In genomic region chr1:156599811-156600210, GRCh38 we compare ENCODE assay signal across 8 cellular contexts. TPM values are rescaled to one million over a fixed set of nuclear protein-coding genes. Genes with fewer than 3 reads are reported as not detected.
DNase-seq lines count a peak whose midpoint lies in the region; ATAC-seq and TF ChIP-seq lines count a peak whose summit lies in the region.

No MANE protein-coding gene starts in this region.

- no peaks in the 10 kb centered on the region for H3K9me3 Mint-ChIP-seq in immature natural killer cell

- ATAC-seq in HG02973 (IDR thresholded peaks at IDR 0.05; ENCODE audit: unreplicated experiment): peak; percentile 49
- no peak for ATAC-seq in HG02610 (IDR thresholded peaks at IDR 0.05; ENCODE audit: unreplicated experiment)
- no peak for ATAC-seq in GM18498 (IDR thresholded peaks at IDR 0.05; ENCODE audit: unreplicated experiment)
- ATAC-seq in GM19324 (IDR thresholded peaks at IDR 0.05; ENCODE audit: low FRiP score, unreplicated experiment): no peak

- H3K4me1 ChIP-seq in colonic mucosa: peaks cover 5% of the 10 kb centered on the region

- no peak overlapping the region for H3K9ac ChIP-seq in colonic mucosa (ENCODE audit: low read depth in 2 of 2, low read length in 2 of 2)

- no peak overlapping the region for H3K4me3 ChIP-seq in colonic mucosa

- peaks cover 0 to 3% (median 2%) of the 10 kb centered on the region in 3 donors for H3K27me3 Mint-ChIP-seq in immature natural killer cell (ENCODE audit: low read depth in 3 of 3)

- H3K27me3 ChIP-seq in colonic mucosa: no peaks in the 10 kb centered on the region

- H3K4me3 Mint-ChIP-seq in immature natural killer cell: peak overlapping the region in 3 of 5 donors; percentile 38 to 94 (median 90)

- peak; percentile 36 for DNase-seq in Caki2 (ENCODE audit: low read depth)
- DNase-seq in SKM-1 treated with dmso at 0.1 percent for 144 hours (lab: John Stamatoyannopoulos, UW; ENCODE audit: unreplicated experiment): peak; percentile 86
- no peak for DNase-seq in immature natural killer cell
- DNase-seq in colonic mucosa: no peak

- no peak for TF ChIP-seq CTCF in colonic mucosa (IDR thresholded peaks at IDR 0.05)

- peak overlapping the region in 4 of 6 donors; percentile 40 to 96 (median 56) for H3K27ac Mint-ChIP-seq in immature natural killer cell

- intact Hi-C loops in colonic mucosa (cut with DNase I): loop anchor here (5.0 kb wide), 1 partner anchor 148 kb away; no protein-coding TSS in a partner anchor

- no peaks in the 10 kb centered on the region for H3K9me3 ChIP-seq in colonic mucosa

- H3K36me3 ChIP-seq in colonic mucosa: no peaks in the 10 kb centered on the region

- no peak overlapping the region for H3K27ac ChIP-seq in colonic mucosa

- in situ Hi-C loops in Caki2 (cut with HindIII; ENCODE audit: low pct_unique_long_range_greater_than_20kb, low sequenced_read_pairs): no loop called here

- H3K4me1 Mint-ChIP-seq in immature natural killer cell: peaks cover 27 to 30% of the 10 kb centered on the region in 2 donors

- peaks cover 8 to 17% (median 9%) of the 10 kb centered on the region in 3 donors for H3K36me3 Mint-ChIP-seq in immature natural killer cell

RNA-seq across cellular contexts. Expression of gene GPATCH4, which starts 1.5 kb away (rescaled TPM):
- 8.8 and 33.6 TPM in 2 replicates for total RNA-seq in Caki2 (2014; rRNA removed; shearing (Covaris generic); ENCODE audit: low replicate concordance)
- 10 to 100 TPM in 2 of 3 donors, 1 to 10 TPM in 1; 7.7 to 42.2 (median 15.9) TPM for polyA plus RNA-seq in immature natural killer cell
- total RNA-seq in colonic mucosa: 10 to 100 TPM; 12.3 to 31.3 TPM

RNA-seq across cellular contexts. Expression of gene NAXE, which starts 8.2 kb away (rescaled TPM):
- 142 and 150 TPM in 2 replicates for total RNA-seq in Caki2 (2014; rRNA removed; shearing (Covaris generic); ENCODE audit: low replicate concordance)
- polyA plus RNA-seq in immature natural killer cell: 100 to 1,000 TPM; 141 to 239 (median 202) TPM
- 10 to 100 TPM; 68.4 to 99.8 TPM for total RNA-seq in colonic mucosa

RNA-seq across cellular contexts. Expression of gene HAPLN2, which starts 19.4 kb away (rescaled TPM):
- total RNA-seq in Caki2 (2014; rRNA removed; shearing (Covaris generic); ENCODE audit: low replicate concordance): not detected in 2 replicates
- not detected for polyA plus RNA-seq in immature natural killer cell
- total RNA-seq in colonic mucosa: under 1 TPM in 1 of 2 donors, not detected in 1; 0.96 TPM

RNA-seq across cellular contexts. Expression of gene TTC24, which starts 20.3 kb away (rescaled TPM):
- not detected in 2 replicates for total RNA-seq in Caki2 (2014; rRNA removed; shearing (Covaris generic); ENCODE audit: low replicate concordance)
- polyA plus RNA-seq in immature natural killer cell: 1 to 10 TPM in 1 of 3 donors, under 1 TPM in 2; 0.40 to 1.1 (median 0.72) TPM
- total RNA-seq in colonic mucosa: not detected

RNA-seq across cellular contexts. Expression of gene IQGAP3, which starts 27.4 kb away (rescaled TPM):
- 34.8 and 47.1 TPM in 2 replicates for total RNA-seq in Caki2 (2014; rRNA removed; shearing (Covaris generic); ENCODE audit: low replicate concordance)
- not detected for polyA plus RNA-seq in immature natural killer cell
- total RNA-seq in colonic mucosa: 10 to 100 TPM; 13.6 to 57.9 TPM

Comparison
In these comparisons a context has a peak if more than half of its experiments do, and no peak if none do; other contexts are left out.
1. DNase-seq: peak in Caki2 (single experiment) and SKM-1 treated with dmso at 0.1 percent for 144 hours (single experiment); none in immature natural killer cell (0 of 3) and colonic mucosa (single experiment).